In genomic region chrX:48974033-48974432, GRCh38 we compare ENCODE assay signal across 30 cellular contexts.
"Had no signal": no experiment of that assay in that cellular context is flagged by ENCODE, and none has a peak within 500 bp of the region (broad histone marks: within the 10 kb centered on the region; RNA-seq: fewer than 3 reads in every experiment).

No MANE protein-coding gene starts in this region.

- H3K27ac Mint-ChIP-seq: natural killer cell treated with Interleukin-12 subunit alpha and Interleukin-12 subunit beta and Interleukin-15 and Interleukin-18, amount 100 ng/mL, for 72 hours; nephron progenitor cell; progenitor cell of endocrine pancreas; stimulated activated effector memory CD8-positive, alpha-beta T cell treated with anti-CD3 and anti-CD28 coated beads, Interleukin-12 subunit alpha, Interleukin-12 subunit beta, amount 100 ng/mL, for 72 hours; stimulated activated naive B cell treated with anti-CD40 and anti-IgM and Interleukin-4, amounts not matched to agents 10 μg/mL and 1 μg/mL and 100 μg/mL, for 72 hours; stimulated activated naive CD8-positive, alpha-beta T cell treated with anti-CD3 and anti-CD28 coated beads, Interleukin-15, Interleukin-2, amounts not matched to agents 100 ng/mL and 50 ng/mL, for 24 hours had no signal

- H2AFZ ChIP-seq: parathyroid adenoma had no signal

- H3K4me2 ChIP-seq: smooth muscle cell had no signal

- FAIRE-seq: urothelium cell line had no signal

- H3K4me3 ChIP-seq: ovary, psoas muscle, right lobe of liver, skin epidermis, smooth muscle cell, stomach, thoracic aorta, thyroid gland, tibial nerve, upper lobe of left lung, vagina had no signal

- H3K36me3 ChIP-seq: ovary, vagina had no signal

- H3K9me3 ChIP-seq: neutrophil, ovary, psoas muscle, right lobe of liver, stomach, thoracic aorta, thyroid gland, tibial nerve, upper lobe of left lung, vagina had no signal

- H3K9ac ChIP-seq: parathyroid adenoma had no signal

- DNase-seq: naive thymus-derived CD8-positive, alpha-beta T cell; nephron progenitor cell; nucleus accumbens; ovary; psoas muscle; right cardiac atrium; stimulated activated CD4-positive, alpha-beta T cell treated with anti-CD3 and anti-CD28 coated beads, Interleukin-15, amount 100 ng/mL, for 24 hours; stimulated activated CD4-positive, alpha-beta T cell treated with anti-CD3 and anti-CD28 coated beads, Interleukin-2, amount 100 ng/mL, for 24 hours; stimulated activated CD4-positive, alpha-beta T cell treated with anti-CD3 and anti-CD28 coated beads, Interleukin-2, amount 100 ng/mL, for 48 hours; stimulated activated CD4-positive, alpha-beta T cell treated with anti-CD3 and anti-CD28 coated beads, Interleukin-4, amount 100 ng/mL, for 24 hours; stimulated activated naive B cell treated with anti-CD40 and anti-IgM and Interleukin-4, amounts not matched to agents 10 μg/mL and 1 μg/mL and 100 μg/mL, for 72 hours; stimulated activated naive CD4-positive, alpha-beta T cell treated with Interleukin-2 at 50 U/mL for 16 hours; stomach; thyroid gland; trophoblast cell; upper lobe of left lung had no signal

- H3K27ac ChIP-seq: neutrophil, ovary, parathyroid adenoma, psoas muscle, right lobe of liver, skin epidermis, stomach, thoracic aorta, thyroid gland, tibial nerve, upper lobe of left lung, vagina had no signal

- H3K27me3 Mint-ChIP-seq: progenitor cell of endocrine pancreas; stimulated activated naive CD8-positive, alpha-beta T cell treated with anti-CD3 and anti-CD28 coated beads, Interleukin-15, Interleukin-2, amounts not matched to agents 100 ng/mL and 50 ng/mL, for 24 hours had no signal

- ATAC-seq: naive thymus-derived CD8-positive, alpha-beta T cell; natural killer cell treated with Interleukin-12 subunit alpha and Interleukin-12 subunit beta and Interleukin-15 and Interleukin-18, amount 100 ng/mL, for 72 hours; psoas muscle; right cardiac atrium; right lobe of liver; stimulated activated effector memory CD8-positive, alpha-beta T cell treated with anti-CD3 and anti-CD28 coated beads, Interleukin-12 subunit alpha, Interleukin-12 subunit beta, amount 100 ng/mL, for 72 hours; stimulated activated naive B cell treated with anti-CD40 and anti-IgM and Interleukin-4, amounts not matched to agents 10 μg/mL and 1 μg/mL and 100 μg/mL, for 72 hours had no signal

- H3K79me2 ChIP-seq: parathyroid adenoma had no signal

- H3K4me1 ChIP-seq: parathyroid adenoma, psoas muscle, right lobe of liver had no signal

- H3K4me3 Mint-ChIP-seq: natural killer cell treated with Interleukin-12 subunit alpha and Interleukin-12 subunit beta and Interleukin-15 and Interleukin-18, amount 100 ng/mL, for 72 hours; nephron progenitor cell; neural crest cell; stimulated activated effector memory CD8-positive, alpha-beta T cell treated with anti-CD3 and anti-CD28 coated beads, Interleukin-12 subunit alpha, Interleukin-12 subunit beta, amount 100 ng/mL, for 72 hours; stimulated activated naive B cell treated with anti-CD40 and anti-IgM and Interleukin-4, amounts not matched to agents 10 μg/mL and 1 μg/mL and 100 μg/mL, for 72 hours; stimulated activated naive CD8-positive, alpha-beta T cell treated with anti-CD3 and anti-CD28 coated beads, Interleukin-15, Interleukin-2, amounts not matched to agents 100 ng/mL and 50 ng/mL, for 24 hours had no signal

- H3K27me3 ChIP-seq: ovary, right lobe of liver, stomach, thyroid gland, tibial nerve, upper lobe of left lung, vagina had no signal
